ENCODE assay signal across 1 cellular context in the genomic region with DNA sequence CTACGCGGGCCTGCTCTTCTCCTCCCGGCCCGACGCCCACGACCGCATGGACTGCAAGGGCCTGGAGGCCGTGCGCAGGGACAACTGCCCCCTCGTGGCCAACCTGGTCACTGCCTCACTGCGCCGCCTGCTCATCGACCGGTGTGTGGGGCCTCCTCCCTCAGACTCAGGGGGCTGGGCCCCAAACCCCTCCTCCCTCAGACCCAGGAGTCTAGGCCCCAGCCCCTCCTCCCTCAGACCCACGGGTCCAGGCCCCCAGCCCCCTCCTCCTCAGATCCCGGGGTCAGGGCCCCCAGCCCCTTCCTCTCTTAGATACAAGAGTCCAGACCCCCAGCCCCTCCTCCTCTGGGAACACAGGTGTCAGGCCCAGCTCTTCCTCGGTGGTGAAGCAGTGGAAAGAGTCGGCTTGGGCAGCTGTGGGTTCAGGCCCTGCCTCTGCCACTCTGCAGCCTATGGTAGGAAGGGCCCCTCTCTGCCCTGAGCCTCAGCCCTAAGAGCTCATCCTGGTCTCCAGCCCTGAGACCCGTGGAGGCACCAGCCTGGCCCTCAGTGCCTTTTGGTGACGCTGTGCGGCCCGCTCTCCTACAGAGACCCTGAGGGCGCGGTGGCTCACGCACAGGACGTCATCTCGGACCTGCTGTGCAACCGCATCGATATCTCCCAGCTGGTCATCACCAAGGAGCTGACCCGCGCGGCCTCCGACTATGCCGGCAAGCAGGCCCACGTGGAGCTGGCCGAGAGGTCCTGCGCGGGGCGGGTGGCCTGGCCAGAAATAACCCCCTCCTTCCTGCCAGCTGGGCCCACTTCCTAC.
A peak's percentile ranks its signal among the peaks of the same experiment; 100 is the strongest.
TF ChIP-seq lines count a peak whose summit lies in the region.

No MANE protein-coding gene starts in this region.

TF ChIP-seq in HEK293, 187 proteins besides CTCF, POLR2A, EP300 and RAD21 (continued from another document):
- TF ChIP-seq ZNF785 (tag by site-specific recombination; IDR thresholded peaks at IDR 0.05) (0 out of 2 replicates have a peak, but pooled peaks have one; percentile 38), ZNF664 (tag by site-specific recombination; IDR thresholded peaks at IDR 0.05) (no peak), GLIS1 (tag by site-specific recombination; IDR thresholded peaks at IDR 0.05) (peak; percentile 46), ZNF610 (tag by site-specific recombination; IDR thresholded peaks at IDR 0.05; ENCODE audit: borderline replicate concordance) (no peak), ZSCAN30 (tag by site-specific recombination; IDR thresholded peaks at IDR 0.05) (peak; percentile 51; the same call in 1 of the 2 replicates), ZNF423 (tag by site-specific recombination; IDR thresholded peaks at IDR 0.05) (no peak), KLF9 (tag by site-specific recombination; IDR thresholded peaks at IDR 0.05; ENCODE audit: low read depth) (peak; percentile 26; the same call in 1 of the 2 replicates), IKZF3 (tag by site-specific recombination; IDR thresholded peaks at IDR 0.05) (no peak), ZNF223 (tag by site-specific recombination; IDR thresholded peaks at IDR 0.05) (no peak), ZNF391 (tag by site-specific recombination; IDR thresholded peaks at IDR 0.05; ENCODE audit: borderline replicate concordance, low read depth) (peak; percentile 28; the same call in 1 of the 2 replicates), ZNF292 (tag by site-specific recombination; IDR thresholded peaks at IDR 0.05; ENCODE audit: borderline replicate concordance, low read depth) (no peak), ZNF2 (tag by site-specific recombination; IDR thresholded peaks at IDR 0.05) (0 out of 2 replicates have a peak, but pooled peaks have one; percentile 70), ZSCAN23 (tag by site-specific recombination; IDR thresholded peaks at IDR 0.05) (no peak), ZBTB7A (tag by site-specific recombination; IDR thresholded peaks at IDR 0.05; ENCODE audit: low read depth) (peak; percentile 65; the same call in 1 of the 2 replicates), ZNF501 (tag by site-specific recombination; IDR thresholded peaks at IDR 0.05) (0 out of 2 replicates have a peak, but pooled peaks have one; percentile 21), ZNF341 (tag by site-specific recombination; IDR thresholded peaks at IDR 0.05; ENCODE audit: low read depth) (0 out of 2 replicates have a peak, but pooled peaks have one; percentile 23), GLIS2 (tag by site-specific recombination; IDR thresholded peaks at IDR 0.05) (peak; percentile 69; the same call in 1 of the 2 replicates), ZBTB17 (tag by site-specific recombination; IDR thresholded peaks at IDR 0.05) (0 out of 2 replicates have a peak, but pooled peaks have one; percentile 39), GLI2 (tag by site-specific recombination; IDR thresholded peaks at IDR 0.05; ENCODE audit: borderline replicate concordance, low read depth) (no peak), ZNF549 (tag by site-specific recombination; IDR thresholded peaks at IDR 0.05) (no peak), ZNF529 (tag by site-specific recombination; IDR thresholded peaks at IDR 0.05; ENCODE audit: insufficient replicate concordance) (no peak), ZBTB48 (tag by site-specific recombination; IDR thresholded peaks at IDR 0.05) (no peak; the same call in none of the 2 replicates), ZNF76 (tag by site-specific recombination; IDR thresholded peaks at IDR 0.05; ENCODE audit: borderline replicate concordance, low read depth) (0 out of 2 replicates have a peak, but pooled peaks have one; percentile 17), ZBTB8A (tag by site-specific recombination; IDR thresholded peaks at IDR 0.05) (0 out of 2 replicates have a peak, but pooled peaks have one; percentile 8), KLF8 (tag by site-specific recombination; IDR thresholded peaks at IDR 0.05) (peak; percentile 64; the same call in 1 of the 2 replicates), ZXDB (tag by site-specific recombination; IDR thresholded peaks at IDR 0.05) (peak; percentile 89), ZFP3 (tag by site-specific recombination; IDR thresholded peaks at IDR 0.05; ENCODE audit: low read depth) (no peak), EGR2 (tag by site-specific recombination; IDR thresholded peaks at IDR 0.05; ENCODE audit: low read depth) (peak; percentile 76), ZSCAN18 (tag by site-specific recombination; IDR thresholded peaks at IDR 0.05) (no peak), ZFHX2 (tag by site-specific recombination; conservative IDR thresholded peaks at IDR 0.05) (peak; percentile 91), ZNF311 (tag by site-specific recombination; IDR thresholded peaks at IDR 0.05; ENCODE audit: borderline replicate concordance) (no peak), ZNF677 (tag by site-specific recombination; IDR thresholded peaks at IDR 0.05) (no peak), ZNF324 (tag by site-specific recombination; IDR thresholded peaks at IDR 0.05) (0 out of 2 replicates have a peak, but pooled peaks have one; percentile 35), ZNF155 (tag by site-specific recombination; IDR thresholded peaks at IDR 0.05) (no peak), ZFP69B (tag by site-specific recombination; IDR thresholded peaks at IDR 0.05) (peak; percentile 42; the same call in 1 of the 2 replicates), KLF16 (tag by site-specific recombination; IDR thresholded peaks at IDR 0.05) (peak; percentile 29; the same call in 1 of the 2 replicates), ZNF202 (tag by site-specific recombination; IDR thresholded peaks at IDR 0.05; ENCODE audit: borderline replicate concordance) (no peak), SP3 (tag by site-specific recombination; IDR thresholded peaks at IDR 0.05) (peak; percentile 45), ZNF626 (tag by site-specific recombination; IDR thresholded peaks at IDR 0.05) (no peak)
- TF ChIP-seq, protein P1, sequence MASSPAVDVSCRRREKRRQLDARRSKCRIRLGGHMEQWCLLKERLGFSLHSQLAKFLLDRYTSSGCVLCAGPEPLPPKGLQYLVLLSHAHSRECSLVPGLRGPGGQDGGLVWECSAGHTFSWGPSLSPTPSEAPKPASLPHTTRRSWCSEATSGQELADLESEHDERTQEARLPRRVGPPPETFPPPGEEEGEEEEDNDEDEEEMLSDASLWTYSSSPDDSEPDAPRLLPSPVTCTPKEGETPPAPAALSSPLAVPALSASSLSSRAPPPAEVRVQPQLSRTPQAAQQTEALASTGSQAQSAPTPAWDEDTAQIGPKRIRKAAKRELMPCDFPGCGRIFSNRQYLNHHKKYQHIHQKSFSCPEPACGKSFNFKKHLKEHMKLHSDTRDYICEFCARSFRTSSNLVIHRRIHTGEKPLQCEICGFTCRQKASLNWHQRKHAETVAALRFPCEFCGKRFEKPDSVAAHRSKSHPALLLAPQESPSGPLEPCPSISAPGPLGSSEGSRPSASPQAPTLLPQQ (tag by site-specific recombination; IDR thresholded peaks at IDR 0.05), result peak; percentile 79
- TF ChIP-seq, protein P2, sequence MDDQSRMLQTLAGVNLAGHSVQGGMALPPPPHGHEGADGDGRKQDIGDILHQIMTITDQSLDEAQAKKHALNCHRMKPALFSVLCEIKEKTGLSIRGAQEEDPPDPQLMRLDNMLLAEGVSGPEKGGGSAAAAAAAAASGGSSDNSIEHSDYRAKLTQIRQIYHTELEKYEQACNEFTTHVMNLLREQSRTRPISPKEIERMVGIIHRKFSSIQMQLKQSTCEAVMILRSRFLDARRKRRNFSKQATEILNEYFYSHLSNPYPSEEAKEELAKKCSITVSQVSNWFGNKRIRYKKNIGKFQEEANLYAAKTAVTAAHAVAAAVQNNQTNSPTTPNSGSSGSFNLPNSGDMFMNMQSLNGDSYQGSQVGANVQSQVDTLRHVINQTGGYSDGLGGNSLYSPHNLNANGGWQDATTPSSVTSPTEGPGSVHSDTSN (CRISPR knock-in tag; IDR thresholded peaks at IDR 0.05), result 0 out of 2 replicates have a peak, but pooled peaks have one; percentile 37
- TF ChIP-seq, protein P3, sequence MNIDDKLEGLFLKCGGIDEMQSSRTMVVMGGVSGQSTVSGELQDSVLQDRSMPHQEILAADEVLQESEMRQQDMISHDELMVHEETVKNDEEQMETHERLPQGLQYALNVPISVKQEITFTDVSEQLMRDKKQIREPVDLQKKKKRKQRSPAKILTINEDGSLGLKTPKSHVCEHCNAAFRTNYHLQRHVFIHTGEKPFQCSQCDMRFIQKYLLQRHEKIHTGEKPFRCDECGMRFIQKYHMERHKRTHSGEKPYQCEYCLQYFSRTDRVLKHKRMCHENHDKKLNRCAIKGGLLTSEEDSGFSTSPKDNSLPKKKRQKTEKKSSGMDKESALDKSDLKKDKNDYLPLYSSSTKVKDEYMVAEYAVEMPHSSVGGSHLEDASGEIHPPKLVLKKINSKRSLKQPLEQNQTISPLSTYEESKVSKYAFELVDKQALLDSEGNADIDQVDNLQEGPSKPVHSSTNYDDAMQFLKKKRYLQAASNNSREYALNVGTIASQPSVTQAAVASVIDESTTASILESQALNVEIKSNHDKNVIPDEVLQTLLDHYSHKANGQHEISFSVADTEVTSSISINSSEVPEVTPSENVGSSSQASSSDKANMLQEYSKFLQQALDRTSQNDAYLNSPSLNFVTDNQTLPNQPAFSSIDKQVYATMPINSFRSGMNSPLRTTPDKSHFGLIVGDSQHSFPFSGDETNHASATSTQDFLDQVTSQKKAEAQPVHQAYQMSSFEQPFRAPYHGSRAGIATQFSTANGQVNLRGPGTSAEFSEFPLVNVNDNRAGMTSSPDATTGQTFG (tag by site-specific recombination; IDR thresholded peaks at IDR 0.05; ENCODE audit: borderline replicate concordance), result no peak
- TF ChIP-seq, protein P4, sequence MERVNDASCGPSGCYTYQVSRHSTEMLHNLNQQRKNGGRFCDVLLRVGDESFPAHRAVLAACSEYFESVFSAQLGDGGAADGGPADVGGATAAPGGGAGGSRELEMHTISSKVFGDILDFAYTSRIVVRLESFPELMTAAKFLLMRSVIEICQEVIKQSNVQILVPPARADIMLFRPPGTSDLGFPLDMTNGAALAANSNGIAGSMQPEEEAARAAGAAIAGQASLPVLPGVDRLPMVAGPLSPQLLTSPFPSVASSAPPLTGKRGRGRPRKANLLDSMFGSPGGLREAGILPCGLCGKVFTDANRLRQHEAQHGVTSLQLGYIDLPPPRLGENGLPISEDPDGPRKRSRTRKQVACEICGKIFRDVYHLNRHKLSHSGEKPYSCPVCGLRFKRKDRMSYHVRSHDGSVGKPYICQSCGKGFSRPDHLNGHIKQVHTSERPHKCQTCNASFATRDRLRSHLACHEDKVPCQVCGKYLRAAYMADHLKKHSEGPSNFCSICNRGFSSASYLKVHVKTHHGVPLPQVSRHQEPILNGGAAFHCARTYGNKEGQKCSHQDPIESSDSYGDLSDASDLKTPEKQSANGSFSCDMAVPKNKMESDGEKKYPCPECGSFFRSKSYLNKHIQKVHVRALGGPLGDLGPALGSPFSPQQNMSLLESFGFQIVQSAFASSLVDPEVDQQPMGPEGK (tag by site-specific recombination; IDR thresholded peaks at IDR 0.05), result peak; percentile 89
- TF ChIP-seq, protein P5, sequence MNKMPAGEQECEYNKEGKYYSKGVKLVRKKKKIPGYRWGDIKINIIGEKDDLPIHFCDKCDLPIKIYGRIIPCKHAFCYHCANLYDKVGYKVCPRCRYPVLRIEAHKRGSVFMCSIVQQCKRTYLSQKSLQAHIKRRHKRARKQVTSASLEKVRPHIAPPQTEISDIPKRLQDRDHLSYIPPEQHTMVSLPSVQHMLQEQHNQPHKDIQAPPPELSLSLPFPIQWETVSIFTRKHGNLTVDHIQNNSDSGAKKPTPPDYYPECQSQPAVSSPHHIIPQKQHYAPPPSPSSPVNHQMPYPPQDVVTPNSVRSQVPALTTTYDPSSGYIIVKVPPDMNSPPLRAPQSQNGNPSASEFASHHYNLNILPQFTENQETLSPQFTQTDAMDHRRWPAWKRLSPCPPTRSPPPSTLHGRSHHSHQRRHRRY (tag by site-specific recombination; IDR thresholded peaks at IDR 0.05), result no peak
TF ChIP-seq in HEK293: peak in this region for 29.
